33 cellular contexts compared by ENCODE assay signal in the genomic region with DNA sequence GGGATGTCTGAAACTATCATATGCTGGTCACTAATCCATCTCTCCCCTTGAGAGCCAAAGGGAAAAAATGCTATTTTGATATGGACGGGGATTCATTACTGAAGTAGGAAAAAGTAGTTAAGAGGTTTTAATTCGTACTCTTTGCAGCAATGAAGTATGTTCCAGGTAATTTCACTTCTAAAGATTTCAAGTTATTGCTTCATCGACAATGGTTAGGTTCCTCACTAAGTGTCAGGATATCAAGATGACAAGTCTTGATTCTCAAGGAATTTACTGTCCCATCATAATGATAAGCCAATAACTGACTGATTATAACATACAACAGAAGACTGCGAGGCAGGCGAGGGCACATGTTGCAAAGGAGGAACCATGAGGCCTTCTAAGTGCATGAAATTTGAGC.
"Had no signal": no experiment of that assay in that cellular context is flagged by ENCODE, and none has a peak within 500 bp of the region (broad histone marks: within the 10 kb centered on the region; RNA-seq: fewer than 3 reads in every experiment).

No MANE protein-coding gene starts in this region.

- ATAC-seq: activated CD8-positive, alpha-beta T cell treated with anti-CD3 and anti-CD28 coated beads for 36 hours; activated naive CD4-positive, alpha-beta T cell treated with anti-CD3 and anti-CD28 coated beads, Interleukin-2, amount 50 U/mL, for 72 hours; activated T-cell treated with anti-CD3 and anti-CD28 coated beads, Interleukin-2, amount 50 U/mL, for 4 hours; activated T-cell treated with anti-CD3 and anti-CD28 coated beads, Interleukin-2, amount 50 U/mL, for 72 hours; activated T-helper 17 cell treated with anti-CD3 and anti-CD28 coated beads, Interleukin-2, amount 50 U/mL, for 72 hours had no signal

- H3K4me3 ChIP-seq: adrenal gland, cardiac muscle cell had no signal

- H3K27ac ChIP-seq: adrenal gland, cardiac muscle cell, VCaP had no signal

- H3K4me1 ChIP-seq: adrenal gland had no signal

- FAIRE-seq: bronchial epithelial cell, TTC549 had no signal

- H3K27me3 ChIP-seq: adrenal gland, cardiac muscle cell had no signal

- H3K9me3 ChIP-seq: adrenal gland had no signal

- DNase-seq: activated B cell treated with CpG ODN at 0.5 μM for 24 hours; activated CD4-positive, alpha-beta memory T cell treated with anti-CD3 and anti-CD28 coated beads for 36 hours; activated CD4-positive, alpha-beta T cell treated with anti-CD3 and anti-CD28 coated beads for 4 hours; activated CD4-positive, alpha-beta T cell treated with anti-CD3 and anti-CD28 coated beads, Interleukin-2, amount 10 ng/mL, durations not matched to agents 24 days and 14 days; activated CD4-positive, alpha-beta T cell treated with anti-CD3 and anti-CD28 coated beads, Interleukin-2, amount 50 U/mL, for 1 hour; activated CD4-positive, alpha-beta T cell treated with anti-CD3 and anti-CD28 coated beads, Interleukin-2, amount 50 U/mL, for 4 hours; activated CD4-positive, CD25-positive, alpha-beta regulatory T cell treated with anti-CD3 and anti-CD28 coated beads, Interleukin-2, amount 50 U/mL, for 72 hours; activated CD8-positive, alpha-beta memory T cell treated with anti-CD3 and anti-CD28 coated beads, Interleukin-2, amount 50 U/mL, for 4 hours; activated CD8-positive, alpha-beta T cell treated with anti-CD3 and anti-CD28 coated beads for 36 hours; activated effector memory CD4-positive, alpha-beta T cell treated with anti-CD3 and anti-CD28 coated beads, Interleukin-2, amount 50 U/mL, for 16 hours; activated gamma-delta T cell treated with Interleukin-2 at 50 U/mL for 16 hours; activated naive CD4-positive, alpha-beta T cell; activated naive CD4-positive, alpha-beta T cell treated with anti-CD3 and anti-CD28 coated beads for 36 hours; activated naive CD4-positive, alpha-beta T cell treated with anti-CD3 and anti-CD28 coated beads, Interleukin-2, amount 50 U/mL, for 16 hours; activated naive CD8-positive, alpha-beta T cell treated with anti-CD3 and anti-CD28 coated beads for 36 hours; activated T-cell treated with anti-CD3 and anti-CD28 coated beads for 4 hours; activated T-cell treated with anti-CD3 and anti-CD28 coated beads, Interleukin-2, amount 50 U/mL, for 1 hour; activated T-cell treated with anti-CD3 and anti-CD28 coated beads, Interleukin-2, amount 50 U/mL, for 4 hours; activated T-cell treated with anti-CD3 and anti-CD28 coated beads, Interleukin-2, amount 50 U/mL, for 72 hours; adrenal gland; amniotic stem cell; aorta; caudate nucleus; cerebellar nuclear complex; T-helper 1 cell; T-helper 2 cell; T-helper 9 cell had no signal

- H3K36me3 ChIP-seq: adrenal gland, cardiac muscle cell had no signal
